Comparison of ENCODE assay signal across 8 cellular contexts in genomic region chr15:85543741-85544155, GRCh38.
DNase-seq lines count a peak whose midpoint lies in the region; ATAC-seq and TF ChIP-seq lines count a peak whose summit lies in the region.

No MANE protein-coding gene starts in this region.

- H3K27me3 ChIP-seq in PC-9 (ENCODE audit: insufficient read depth, low read depth) (no peaks in the 10 kb centered on the region), colonic mucosa (no peaks in the 10 kb centered on the region), mucosa of stomach (ENCODE audit: control insufficient read depth, insufficient read depth, low read length) (no peaks in the 10 kb centered on the region)

- TF ChIP-seq CTCF in PC-9 (conservative IDR thresholded peaks at IDR 0.05): no peak
- TF ChIP-seq CTCF in colonic mucosa (IDR thresholded peaks at IDR 0.05): no peak
- TF ChIP-seq CTCF in GM20000 (IDR thresholded peaks at IDR 0.05; ENCODE audit: extremely low read depth, missing control alignments): no peak
- TF ChIP-seq CTCF in GM13977 (IDR thresholded peaks at IDR 0.05; ENCODE audit: extremely low read depth, insufficient read depth, missing control alignments): no peak

- BruUV-seq in PC-9 (replicated peaks; lab: Mats Ljungman, UMichigan): no TSS peak

- in situ Hi-C loops in GM13977 (cut with MboI; ENCODE audit: low pct_unique_long_range_greater_than_20kb, low sequenced_read_pairs, unreplicated experiment): no loop called here

- peaks cover 21% of the 10 kb centered on the region; the same call in 1 of the 2 replicates for H3K36me3 ChIP-seq in PC-9 (ENCODE audit: low read depth)
- no peaks in the 10 kb centered on the region for H3K36me3 ChIP-seq in colonic mucosa
- no peaks in the 10 kb centered on the region for H3K36me3 ChIP-seq in mucosa of stomach (ENCODE audit: control insufficient read depth, insufficient read depth, low read length)

- H3K9me3 ChIP-seq in PC-9 (ENCODE audit: insufficient read depth, low read depth) (no peaks in the 10 kb centered on the region), colonic mucosa (no peaks in the 10 kb centered on the region), mucosa of stomach (ENCODE audit: control insufficient read depth, low read length) (no peaks in the 10 kb centered on the region)

- H4K20me1 ChIP-seq in PC-9 (ENCODE audit: insufficient read depth): no peaks in the 10 kb centered on the region; the same call in 1 of the 2 replicates

- CTCF ChIA-PET in PC-9 (lab: Charles Lee): no interaction called here

- intact Hi-C loops in PC-9 (cut with micrococcal nuclease; ENCODE audit: unreplicated experiment) (no loop called here), colonic mucosa (cut with DNase I) (no loop called here)

- H3K9ac ChIP-seq in colonic mucosa (ENCODE audit: low read depth in 2 of 2, low read length in 2 of 2) (peak overlapping the region in 1 of 2 donors; percentile 72), mucosa of stomach (ENCODE audit: low read length) (peak overlapping the region; percentile 64)

- H3K27ac ChIP-seq in PC-9 (no peak overlapping the region), colonic mucosa (peak overlapping the region; percentile 81)

- H2AFZ ChIP-seq in PC-9: no peak overlapping the region

- H3K9me2 ChIP-seq in PC-9 (ENCODE audit: insufficient read depth): no peaks in the 10 kb centered on the region

- peaks cover 25% of the 10 kb centered on the region for H3F3A ChIP-seq in PC-9 (ENCODE audit: insufficient read depth, low read depth)

- H3K79me2 ChIP-seq in PC-9 (ENCODE audit: low read depth): peaks cover 10% of the 10 kb centered on the region

- H3K4me2 ChIP-seq in PC-9: peak overlapping the region; percentile 55; the same call in 1 of the 2 replicates

- H3K4me1 ChIP-seq in PC-9 (replicated peaks; ENCODE audit: insufficient read depth): peaks cover 55% of the 10 kb centered on the region
- H3K4me1 ChIP-seq in colonic mucosa: peaks cover 20% of the 10 kb centered on the region
- peaks cover 52% of the 10 kb centered on the region for H3K4me1 ChIP-seq in mucosa of stomach (ENCODE audit: control insufficient read depth, insufficient read depth, low read length)

- ATAC-seq in HG03565 (IDR thresholded peaks at IDR 0.05; ENCODE audit: unreplicated experiment) (no peak), HG02623 (IDR thresholded peaks at IDR 0.05; ENCODE audit: unreplicated experiment) (no peak)

- peak; percentile 85 for DNase-seq in Jurkat, Clone E6-1 (ENCODE audit: low read depth, low spot score)
- DNase-seq in PC-9 (no peak), colonic mucosa (peak; percentile 92), GM20000 (ENCODE audit: low spot score) (no peak), GM13977 (ENCODE audit: low spot score) (no peak)

- H3K4me3 ChIP-seq in Jurkat, Clone E6-1 (ENCODE audit: low read length): peak overlapping the region; percentile 25
- H3K4me3 ChIP-seq in PC-9: no peak overlapping the region
- no peak overlapping the region for H3K4me3 ChIP-seq in colonic mucosa
- no peak overlapping the region for H3K4me3 ChIP-seq in mucosa of stomach (ENCODE audit: low read length)

- POLR2A ChIA-PET in PC-9 (lab: Charles Lee; ENCODE audit: unreplicated experiment): no interaction called here

Comparison
In these comparisons a context has a peak if more than half of its experiments do, and no peak if none do; other contexts are left out.
1. DNase-seq: peak in Jurkat, Clone E6-1 (single experiment) and colonic mucosa (single experiment); none in PC-9 (0 of 2), GM20000 (single experiment) and GM13977 (single experiment).